8 cellular contexts compared by ENCODE assay signal in genomic region chr6:45677381-45677992, GRCh38.
DNase-seq lines count a peak whose midpoint lies in the region; ATAC-seq and TF ChIP-seq lines count a peak whose summit lies in the region.

No MANE protein-coding gene starts in this region.

- H3K27ac Mint-ChIP-seq in T-helper 2 cell treated with Interferon-gamma antibody and Interleukin-4, amounts not matched to agents 5 μg/mL and 100 μg/mL, for 36 hours, result peak overlapping the region; percentile 83
- peak overlapping the region; percentile 84 to 88 for H3K27ac Mint-ChIP-seq in natural killer cell

- peak overlapping the region; percentile 80 for H3K4me3 Mint-ChIP-seq in T-helper 2 cell treated with Interferon-gamma antibody and Interleukin-4, amounts not matched to agents 5 μg/mL and 100 μg/mL, for 36 hours
- H3K4me3 Mint-ChIP-seq in natural killer cell, result peak overlapping the region; percentile 81

- H3K27ac ChIP-seq in BLaER1 treated with 17β-estradiol and CSF1 and Interleukin-3, amounts not matched to agents 10 nM and 100 nM, result peak overlapping the region in 10 of 11 experiments; percentile 35 to 91 (median 73); a peak in 20 of 22 replicates
- no peak overlapping the region for H3K27ac ChIP-seq in colonic mucosa

- H3K9me3 ChIP-seq in BLaER1 treated with 17β-estradiol and CSF1 and Interleukin-3, amounts not matched to agents 10 nM and 100 nM (replicated peaks in 1 of 11), result peaks cover 25 to 36% (median 30%) of the 10 kb centered on the region in 11 experiments
- no peaks in the 10 kb centered on the region for H3K9me3 ChIP-seq in colonic mucosa

- H3K4me1 Mint-ChIP-seq in T-helper 2 cell treated with Interferon-gamma antibody and Interleukin-4, amounts not matched to agents 5 μg/mL and 100 μg/mL, for 36 hours (ENCODE audit: low read depth), result peaks cover 41% of the 10 kb centered on the region
- H3K4me1 Mint-ChIP-seq in natural killer cell, result peaks cover 32 to 42% of the 10 kb centered on the region in 2 donors

- H3K36me3 Mint-ChIP-seq in T-helper 2 cell treated with Interferon-gamma antibody and Interleukin-4, amounts not matched to agents 5 μg/mL and 100 μg/mL, for 36 hours (ENCODE audit: low read depth), result peaks cover 14% of the 10 kb centered on the region
- no peaks in the 10 kb centered on the region for H3K36me3 Mint-ChIP-seq in natural killer cell

- peak; percentile 64 for ATAC-seq in GM19324 (IDR thresholded peaks at IDR 0.05; ENCODE audit: low FRiP score, unreplicated experiment)
- ATAC-seq in HG03342 (IDR thresholded peaks at IDR 0.05; ENCODE audit: unreplicated experiment), result peak; percentile 50
- ATAC-seq in natural killer cell, result peak; percentile 73 to 90 (median 85)

- intact Hi-C loops in colonic mucosa (cut with DNase I) (no loop called here), natural killer cell (cut with micrococcal nuclease) (loop anchor here (5.0 kb wide), 1 partner anchor 255 kb away; no protein-coding TSS in a partner anchor)

- peak overlapping the region; percentile 82 to 94 (median 89) for H3K4me2 ChIP-seq in BLaER1 treated with 17β-estradiol and CSF1 and Interleukin-3, amounts not matched to agents 10 nM and 100 nM

- H3K9ac ChIP-seq in BLaER1 treated with 17β-estradiol and CSF1 and Interleukin-3, amounts not matched to agents 10 nM and 100 nM, result peak overlapping the region in 9 of 11 experiments; percentile 36 to 80 (median 59); a peak in 18 of 22 replicates
- H3K9ac ChIP-seq in colonic mucosa (ENCODE audit: low read depth in 2 of 2, low read length in 2 of 2), result no peak overlapping the region

- TF ChIP-seq CTCF in colonic mucosa (IDR thresholded peaks at IDR 0.05) (no peak), natural killer cell (IDR thresholded peaks at IDR 0.05) (no peak)

- peak overlapping the region in 8 of 10 experiments; percentile 6 to 50 (median 24); a peak in 8 of 20 replicates for H3K4me3 ChIP-seq in BLaER1 treated with 17β-estradiol and CSF1 and Interleukin-3, amounts not matched to agents 10 nM and 100 nM
- no peak overlapping the region for H3K4me3 ChIP-seq in colonic mucosa

- peaks cover 0 to 4% (median 0%) of the 10 kb centered on the region in 11 experiments; a peak in 2 of 22 replicates for H4K20me1 ChIP-seq in BLaER1 treated with 17β-estradiol and CSF1 and Interleukin-3, amounts not matched to agents 10 nM and 100 nM

- H3K36me3 ChIP-seq in BLaER1 treated with 17β-estradiol and CSF1 and Interleukin-3, amounts not matched to agents 10 nM and 100 nM, result no peaks in the 10 kb centered on the region
- H3K36me3 ChIP-seq in colonic mucosa, result no peaks in the 10 kb centered on the region

- DNase-seq in T-helper 2 cell treated with Interferon-gamma antibody and Interleukin-4, amounts not matched to agents 5 μg/mL and 100 μg/mL, for 36 hours (ENCODE audit: low spot score), result peak; percentile 58
- peak; percentile 47 for DNase-seq in colonic mucosa
- DNase-seq in natural killer cell, result peak; percentile 39
- DNase-seq in cerebellum (ENCODE audit: low spot score), result no peak
- DNase-seq in A172 (ENCODE audit: low spot score), result no peak

- H3K27me3 ChIP-seq in BLaER1 treated with 17β-estradiol and CSF1 and Interleukin-3, amounts not matched to agents 10 nM and 100 nM, result no peaks in the 10 kb centered on the region
- no peaks in the 10 kb centered on the region for H3K27me3 ChIP-seq in colonic mucosa

- H3K27me3 Mint-ChIP-seq in T-helper 2 cell treated with Interferon-gamma antibody and Interleukin-4, amounts not matched to agents 5 μg/mL and 100 μg/mL, for 36 hours (ENCODE audit: low read depth), result no peaks in the 10 kb centered on the region
- no peaks in the 10 kb centered on the region for H3K27me3 Mint-ChIP-seq in natural killer cell (ENCODE audit: low read depth in 2 of 2)

- H3K4me1 ChIP-seq in BLaER1 treated with 17β-estradiol and CSF1 and Interleukin-3, amounts not matched to agents 10 nM and 100 nM, result peaks cover 45 to 58% (median 51%) of the 10 kb centered on the region in 10 experiments
- no peaks in the 10 kb centered on the region for H3K4me1 ChIP-seq in colonic mucosa

- peaks cover 24% of the 10 kb centered on the region for H3K9me3 Mint-ChIP-seq in T-helper 2 cell treated with Interferon-gamma antibody and Interleukin-4, amounts not matched to agents 5 μg/mL and 100 μg/mL, for 36 hours
- H3K9me3 Mint-ChIP-seq in natural killer cell, result peaks cover 0 to 3% of the 10 kb centered on the region in 2 donors

Comparison
In these comparisons a context has a peak if more than half of its experiments do, and no peak if none do; other contexts are left out.
1. H3K9ac ChIP-seq: peak in BLaER1 treated with 17β-estradiol and CSF1 and Interleukin-3, amounts not matched to agents 10 nM and 100 nM (9 of 11); none in colonic mucosa (0 of 2).
2. DNase-seq: peak in T-helper 2 cell treated with Interferon-gamma antibody and Interleukin-4, amounts not matched to agents 5 μg/mL and 100 μg/mL, for 36 hours (single experiment), colonic mucosa (single experiment) and natural killer cell (single experiment); none in cerebellum (single experiment) and A172 (single experiment).
3. Peak in every context shown above with its lines, with median percentiles within 50 percentile points of each other: ATAC-seq.